ENCODE assay signal across 8 cellular contexts in genomic region chr5:150672237-150672883, GRCh38. TPM values are rescaled to one million over a fixed set of nuclear protein-coding genes. Genes with fewer than 3 reads are reported as not detected.
DNase-seq lines count a peak whose midpoint lies in the region; ATAC-seq and TF ChIP-seq lines count a peak whose summit lies in the region.

No MANE protein-coding gene starts in this region.

- no peak overlapping the region for H3K27ac ChIP-seq in PC-3 (ENCODE audit: low read length)

- POLR2A ChIA-PET in PC-3 (lab: Charles Lee; ENCODE audit: unreplicated experiment) = interaction anchor here (0.7 kb wide), 1 partner anchor 178 kb away, joined by 4 read pairs; no protein-coding TSS in a partner anchor

- H3K79me2 ChIP-seq in PC-3 (ENCODE audit: low read length) = no peaks in the 10 kb centered on the region

- no peaks in the 10 kb centered on the region for H3K36me3 ChIP-seq in PC-3 (ENCODE audit: low read depth, low read length)

- H3F3A ChIP-seq in PC-3 (ENCODE audit: low read length, unreplicated experiment) = no peaks in the 10 kb centered on the region

- no peaks in the 10 kb centered on the region for H3K9me2 ChIP-seq in PC-3 (replicated peaks; ENCODE audit: low read length)

- H3K4me2 ChIP-seq in PC-3 (ENCODE audit: low read length) = peak overlapping the region; percentile 42

- ATAC-seq in PC-3 (peak; percentile 29), HG03442 (IDR thresholded peaks at IDR 0.05; ENCODE audit: unreplicated experiment) (no peak)

- no peaks in the 10 kb centered on the region for H4K20me1 ChIP-seq in PC-3 (ENCODE audit: low read length)

- in situ Hi-C loops in GM13977 (cut with MboI; ENCODE audit: low pct_unique_long_range_greater_than_20kb, low sequenced_read_pairs, unreplicated experiment) (no loop called here), T47D (cut with HindIII; ENCODE audit: low pct_unique_long_range_greater_than_20kb, low sequenced_read_pairs) (no loop called here)

- DNase-seq in GM13977 (ENCODE audit: low spot score) (peak; percentile 49), PC-3 (peak; percentile 24), T47D (ENCODE audit: low read depth in 1 of 2, low spot score in 1 of 2) (peak; percentile 65 to 73), kidney tubule cell (ENCODE audit: low spot score) (peak; percentile 69), NCI-H1694 (lab: John Stamatoyannopoulos, UW) (no peak), occipital lobe (lab: John Stamatoyannopoulos, UW) (no peak)
- DNase-seq in stimulated activated CD4-positive, alpha-beta T cell treated with anti-CD3 and anti-CD28 coated beads, Interleukin-2, amount 100 ng/mL, for 48 hours = peak; percentile 10 to 17

- H2AFZ ChIP-seq in PC-3 (ENCODE audit: low read length) = peak overlapping the region; percentile 56

- TF ChIP-seq CTCF in GM13977 (IDR thresholded peaks at IDR 0.05; ENCODE audit: extremely low read depth, insufficient read depth, missing control alignments) (no peak), PC-3 (conservative IDR thresholded peaks at IDR 0.05; ENCODE audit: low read depth, low read length) (no peak)

- H3K4me1 ChIP-seq in PC-3 (ENCODE audit: insufficient read depth, low read length) = peaks cover 11% of the 10 kb centered on the region; the same call in 1 of the 2 replicates

- no peak overlapping the region for H3K9ac ChIP-seq in PC-3 (ENCODE audit: low read length)

- no peaks in the 10 kb centered on the region for H3K9me3 ChIP-seq in PC-3 (ENCODE audit: low read length)

- CTCF ChIA-PET in PC-3 (lab: Charles Lee) = no interaction called here

- BruUV-seq in PC-3 (replicated peaks; lab: Mats Ljungman, UMichigan) = no TSS peak

- H3K4me3 ChIP-seq in PC-3 (ENCODE audit: low read length) = peak overlapping the region; percentile 40; the same call in 1 of the 2 replicates

- H3K27me3 ChIP-seq in PC-3 (ENCODE audit: low read length) = no peaks in the 10 kb centered on the region

- intact Hi-C loops in PC-3 (cut with micrococcal nuclease) = no loop called here

RNA-seq across cellular contexts. Expression of gene MYOZ3, which starts 11.3 kb away (rescaled TPM):
- total RNA-seq in PC-3 (2014; rRNA removed) (not detected in 2 replicates), occipital lobe (1.7 TPM)

RNA-seq across cellular contexts. Expression of gene RBM22, which starts 28.5 kb away (rescaled TPM):
- total RNA-seq in PC-3 (2014; rRNA removed) = 27.3 and 31.6 TPM in 2 replicates
- 27.6 TPM for total RNA-seq in occipital lobe

RNA-seq across cellular contexts. Expression of gene SYNPO, which starts 31.9 kb away (rescaled TPM):
- total RNA-seq in PC-3 (2014; rRNA removed) (5.3 and 8.4 TPM in 2 replicates), occipital lobe (5.8 TPM)

Comparison
In these comparisons a context has a peak if more than half of its experiments do, and no peak if none do; other contexts are left out.
1. DNase-seq: peak in GM13977 (single experiment), PC-3 (single experiment), T47D (2 of 2), kidney tubule cell (single experiment) and stimulated activated CD4-positive, alpha-beta T cell treated with anti-CD3 and anti-CD28 coated beads, Interleukin-2, amount 100 ng/mL, for 48 hours (2 of 2); none in NCI-H1694 (single experiment) and occipital lobe (single experiment).